Comparison of ENCODE assay signal across 8 cellular contexts in genomic region chr19:46704379-46705076, GRCh38. TPM values are rescaled to one million over a fixed set of nuclear protein-coding genes. Genes with fewer than 3 reads are reported as not detected.
DNase-seq lines count a peak whose midpoint lies in the region; ATAC-seq and TF ChIP-seq lines count a peak whose summit lies in the region.

No MANE protein-coding gene starts in this region.

- no peak overlapping the region for H3K27ac ChIP-seq in dorsolateral prefrontal cortex

- no peak for ATAC-seq in HG03457 (IDR thresholded peaks at IDR 0.05; ENCODE audit: unreplicated experiment)

- intact Hi-C loops in dorsolateral prefrontal cortex (cut with DNase I), result loop anchor here (5.0 kb wide), 2 partner anchors 37 to 133 kb away; no protein-coding TSS in a partner anchor

- H3K4me3 ChIP-seq in dorsolateral prefrontal cortex, result no peak overlapping the region

- peak; percentile 93 for TF ChIP-seq CTCF in GM10266 (IDR thresholded peaks at IDR 0.05; ENCODE audit: control insufficient read depth, insufficient read depth, low read depth, missing control alignments)
- peak; percentile 58 to 96 (median 87) for TF ChIP-seq CTCF in dorsolateral prefrontal cortex (IDR thresholded peaks at IDR 0.05 in 54 of 56, conservative IDR thresholded peaks at IDR 0.05 in 2 of 56; ENCODE audit: low read depth in 1 of 56, partially characterized antibody in 56 of 56)

- H3K27me3 ChIP-seq in dorsolateral prefrontal cortex, result no peaks in the 10 kb centered on the region

- peak; percentile 90 for DNase-seq in GM10266 (ENCODE audit: extremely low spot score)
- peak; percentile 80 for DNase-seq in NAMALWA (ENCODE audit: low spot score)
- DNase-seq in activated CD4-positive, alpha-beta T cell treated with anti-CD3 and anti-CD28 coated beads, Interleukin-2, amount 50 U/mL, for 4 hours, result peak; percentile 86 to 92
- peak in 7 of 10 donors; percentile 29 to 69 (median 62) for DNase-seq in dorsolateral prefrontal cortex
- peak; percentile 72 for DNase-seq in mucosa of gallbladder (ENCODE audit: low spot score)
- peak; percentile 68 to 75 for DNase-seq in stimulated activated CD8-positive, alpha-beta memory T cell treated with anti-CD3 and anti-CD28 coated beads, Interleukin-7, amount 100 ng/mL, for 4 hours (ENCODE audit: low read depth in 2 of 2)
- no peak for DNase-seq in NCI-H2081 treated with DMSO at 0.1 percent for 48 hours (lab: John Stamatoyannopoulos, UW)

RNA-seq across cellular contexts. Expression of gene PRKD2, which starts 12.4 kb away (rescaled TPM):
- total RNA-seq in dorsolateral prefrontal cortex (10 to 100 TPM in 104 of 120 experiments, 1 to 10 TPM in 16; 6.8 to 37.3 (median 13.5) TPM), mucosa of gallbladder (61.5 TPM)

RNA-seq across cellular contexts. Expression of gene FKRP, which starts 41.3 kb away (rescaled TPM):
- total RNA-seq in dorsolateral prefrontal cortex (10 to 100 TPM; 18.2 to 45.4 (median 30.5) TPM), mucosa of gallbladder (16.3 TPM)

RNA-seq across cellular contexts. Expression of gene STRN4, which starts 41.7 kb away (rescaled TPM):
- 100 to 1,000 TPM in 19 of 120 experiments, 10 to 100 TPM in 101; 69.7 to 119 (median 86.8) TPM for total RNA-seq in dorsolateral prefrontal cortex
- total RNA-seq in mucosa of gallbladder, result 83.9 TPM

RNA-seq across cellular contexts. Expression of gene DACT3, which starts 43.5 kb away (rescaled TPM):
- 10 to 100 TPM; 57.1 to 95.2 (median 76.6) TPM for total RNA-seq in dorsolateral prefrontal cortex
- total RNA-seq in mucosa of gallbladder, result 31.0 TPM
